In genomic region chr4:8907596-8908205, GRCh38 we compare ENCODE assay signal across 1 cellular context.
TF ChIP-seq lines count a peak whose summit lies in the region.

No MANE protein-coding gene starts in this region.

TF ChIP-seq in SK-N-SH, 30 proteins besides CTCF, POLR2A, EP300 and RAD21 (continued from another document):
- TF ChIP-seq REST (IDR thresholded peaks at IDR 0.05; ENCODE audit: low read depth, low read length): no peak
TF ChIP-seq in SK-N-SH: peak in this region for 0.
